ENCODE assay signal across 10 cellular contexts in genomic region chr10:89224697-89225443, GRCh38. TPM values are rescaled to one million over a fixed set of nuclear protein-coding genes. Genes with fewer than 3 reads are reported as not detected.
DNase-seq lines count a peak whose midpoint lies in the region; ATAC-seq and TF ChIP-seq lines count a peak whose summit lies in the region.
"Had no signal": no experiment of that assay in that cellular context is flagged by ENCODE, and none has a peak within 500 bp of the region (broad histone marks: within the 10 kb centered on the region; RNA-seq: fewer than 3 reads in every experiment).

No MANE protein-coding gene starts in this region.

- H3K27me3 Mint-ChIP-seq in natural killer cell treated with Interleukin-12 subunit alpha and Interleukin-12 subunit beta and Interleukin-15 and Interleukin-18, amount 100 ng/mL, for 72 hours: no peaks in the 10 kb centered on the region
- H3K27me3 Mint-ChIP-seq: brain had no signal

- no peaks in the 10 kb centered on the region for H3K36me3 Mint-ChIP-seq in natural killer cell treated with Interleukin-12 subunit alpha and Interleukin-12 subunit beta and Interleukin-15 and Interleukin-18, amount 100 ng/mL, for 72 hours

- no peak for ATAC-seq in natural killer cell treated with Interleukin-12 subunit alpha and Interleukin-12 subunit beta and Interleukin-15 and Interleukin-18, amount 100 ng/mL, for 72 hours
- ATAC-seq in HG02973 (IDR thresholded peaks at IDR 0.05; ENCODE audit: unreplicated experiment): no peak

- H3K27ac ChIP-seq in C4-2B (peak overlapping the region; percentile 4), VCaP (peak overlapping the region; percentile 31)

- DNase-seq in fibroblast of villous mesenchyme (ENCODE audit: low read depth): peak; percentile 23
- no peak for DNase-seq in natural killer cell treated with Interleukin-12 subunit alpha and Interleukin-12 subunit beta and Interleukin-15 and Interleukin-18, amount 100 ng/mL, for 72 hours (ENCODE audit: low spot score)
- no peak for DNase-seq in NCI-H187 (lab: John Stamatoyannopoulos, UW)
- DNase-seq in stimulated activated CD4-positive, alpha-beta T cell treated with anti-CD3 and anti-CD28 coated beads, Interleukin-4, amount 100 ng/mL, for 4 hours: no peak
- no peak for DNase-seq in stimulated activated CD4-positive, alpha-beta T cell treated with anti-CD3 and anti-CD28 coated beads, Interleukin-4, amount 100 ng/mL, for 24 hours

- H3K4me3 ChIP-seq in fibroblast of villous mesenchyme (ENCODE audit: low read depth, low read length): no peak overlapping the region

- peak overlapping the region; percentile 42 for H3K4me3 Mint-ChIP-seq in natural killer cell treated with Interleukin-12 subunit alpha and Interleukin-12 subunit beta and Interleukin-15 and Interleukin-18, amount 100 ng/mL, for 72 hours

- TF ChIP-seq CTCF in C4-2B (conservative IDR thresholded peaks at IDR 0.05) (peak; percentile 79), VCaP (conservative IDR thresholded peaks at IDR 0.05) (peak; percentile 32), fibroblast of villous mesenchyme (IDR thresholded peaks at IDR 0.05; ENCODE audit: insufficient read depth, low read depth, low read length) (peak; percentile 44)

- H3K9me3 Mint-ChIP-seq in natural killer cell treated with Interleukin-12 subunit alpha and Interleukin-12 subunit beta and Interleukin-15 and Interleukin-18, amount 100 ng/mL, for 72 hours: no peaks in the 10 kb centered on the region
- H3K9me3 Mint-ChIP-seq: brain had no signal

- no peaks in the 10 kb centered on the region for H3K4me1 Mint-ChIP-seq in natural killer cell treated with Interleukin-12 subunit alpha and Interleukin-12 subunit beta and Interleukin-15 and Interleukin-18, amount 100 ng/mL, for 72 hours (ENCODE audit: low read depth in 2 of 2)

- peak overlapping the region in 1 of 2 donors; percentile 44 for H3K27ac Mint-ChIP-seq in natural killer cell treated with Interleukin-12 subunit alpha and Interleukin-12 subunit beta and Interleukin-15 and Interleukin-18, amount 100 ng/mL, for 72 hours

RNA-seq across cellular contexts. Expression of gene CH25H, which starts 17.8 kb away (rescaled TPM):
- under 0.01 and 0.64 TPM in 2 replicates for total RNA-seq in fibroblast of villous mesenchyme
- total RNA-seq in natural killer cell treated with Interleukin-12 subunit alpha and Interleukin-12 subunit beta and Interleukin-15 and Interleukin-18, amount 100 ng/mL, for 72 hours: not detected
- total RNA-seq: NCI-H460 had no signal

RNA-seq across cellular contexts. Expression of gene LIPA, which starts 26.7 kb away (rescaled TPM):
- total RNA-seq in fibroblast of villous mesenchyme: 105 and 232 TPM in 2 replicates
- total RNA-seq in natural killer cell treated with Interleukin-12 subunit alpha and Interleukin-12 subunit beta and Interleukin-15 and Interleukin-18, amount 100 ng/mL, for 72 hours: 10 to 100 TPM; 13.0 to 24.8 TPM
